Comparison of ENCODE assay signal across 8 cellular contexts in genomic region chr1:152459596-152460528, GRCh38. TPM values are rescaled to one million over a fixed set of nuclear protein-coding genes. Genes with fewer than 3 reads are reported as not detected.
A peak's percentile ranks its signal among the peaks of the same experiment; 100 is the strongest.
DNase-seq lines count a peak whose midpoint lies in the region; ATAC-seq and TF ChIP-seq lines count a peak whose summit lies in the region.

No MANE protein-coding gene starts in this region.

- peaks cover 17% of the 10 kb centered on the region for H3K27me3 Mint-ChIP-seq in activated CD8-positive, alpha-beta memory T cell treated with anti-CD3 and anti-CD28 coated beads, Interleukin-2, amount 10 ng/mL, durations not matched to agents 7 days and 5 days

- no peaks in the 10 kb centered on the region for H3K9me3 Mint-ChIP-seq in activated CD8-positive, alpha-beta memory T cell treated with anti-CD3 and anti-CD28 coated beads, Interleukin-2, amount 10 ng/mL, durations not matched to agents 7 days and 5 days (ENCODE audit: low read depth)

- no peak for TF ChIP-seq EP300 in esophagus muscularis mucosa (IDR thresholded peaks at IDR 0.05)

- CTCF ChIA-PET in activated CD8-positive, alpha-beta memory T cell treated with anti-CD3 and anti-CD28 coated beads, Interleukin-2, amount 10 ng/mL, durations not matched to agents 7 days and 5 days (lab: Charles Lee) = interaction anchor here (0.7 to 3.5 kb wide), 28 partner anchors 8 to 459 kb away, joined by 3 to 164 read pairs (median 8); partner anchors contain the start of gene S100A11

- DNase-seq in NCI-H82 treated with DMSO at 0.1 percent for 48 hours (lab: John Stamatoyannopoulos, UW; ENCODE audit: unreplicated experiment) = peak; percentile 5
- DNase-seq in activated CD8-positive, alpha-beta memory T cell treated with anti-CD3 and anti-CD28 coated beads, Interleukin-2, amount 10 ng/mL, durations not matched to agents 7 days and 5 days = peak; percentile 84
- DNase-seq in esophagus muscularis mucosa (ENCODE audit: extremely low spot score) = peak; percentile 77
- peak; percentile 5 for DNase-seq in occipital lobe (lab: John Stamatoyannopoulos, UW)

- H3K27me3 ChIP-seq in BLaER1 (no peaks in the 10 kb centered on the region), esophagus muscularis mucosa (no peaks in the 10 kb centered on the region), subcutaneous abdominal adipose tissue (ENCODE audit: control insufficient read depth in 5 of 5, insufficient read depth in 4 of 5, low read length in 5 of 5) (peaks cover 0 to 3% (median 0%) of the 10 kb centered on the region in 5 donors)

- H3K4me1 ChIP-seq in BLaER1 = peaks cover 20% of the 10 kb centered on the region
- peaks cover 0 to 9% (median 3%) of the 10 kb centered on the region in 4 donors for H3K4me1 ChIP-seq in esophagus muscularis mucosa
- peaks cover 0 to 6% (median 4%) of the 10 kb centered on the region in 5 donors for H3K4me1 ChIP-seq in subcutaneous abdominal adipose tissue (ENCODE audit: control insufficient read depth in 5 of 5, insufficient read depth in 5 of 5, low read length in 5 of 5)

- 32% methylated on average over 7 of the region's 8 CpGs for WGBS in esophagus muscularis mucosa

- H3K4me3 Mint-ChIP-seq in activated CD8-positive, alpha-beta memory T cell treated with anti-CD3 and anti-CD28 coated beads, Interleukin-2, amount 10 ng/mL, durations not matched to agents 7 days and 5 days = peak overlapping the region; percentile 57

- TF ChIP-seq CTCF in esophagus muscularis mucosa (IDR thresholded peaks at IDR 0.05) = peak; percentile 43 to 75 (median 66)

- TF ChIP-seq POLR2A in esophagus muscularis mucosa (IDR thresholded peaks at IDR 0.05; ENCODE audit: low read depth) = no peak

- peak overlapping the region; percentile 80 for H3K4me2 ChIP-seq in BLaER1

- H3K36me3 ChIP-seq in BLaER1 (no peaks in the 10 kb centered on the region), esophagus muscularis mucosa (no peaks in the 10 kb centered on the region), subcutaneous abdominal adipose tissue (ENCODE audit: control insufficient read depth in 5 of 5, insufficient read depth in 5 of 5, low read length in 5 of 5) (no peaks in the 10 kb centered on the region)

- H3K4me3 ChIP-seq in BLaER1 (peak overlapping the region; percentile 27), esophagus muscularis mucosa (peak overlapping the region in 2 of 4 donors; percentile 3 to 12), subcutaneous abdominal adipose tissue (ENCODE audit: low read depth in 1 of 5, low read length in 5 of 5) (peak overlapping the region in 4 of 5 donors; percentile 4 to 43 (median 42))

- H3K27ac ChIP-seq in BLaER1 (peak overlapping the region; percentile 70), esophagus muscularis mucosa (replicated peaks in 1 of 4) (peak overlapping the region in 1 of 4 donors; percentile 11), subcutaneous abdominal adipose tissue (ENCODE audit: low read depth, low read length) (no peak overlapping the region)

- intact Hi-C loops in esophagus muscularis mucosa (cut with DNase I) = loop anchor here (2.0 to 5.0 kb wide), 2 partner anchors 271 to 408 kb away; no protein-coding TSS in a partner anchor

- peak overlapping the region; percentile 53; the same call in 1 of the 2 replicates for H3K9ac ChIP-seq in BLaER1
- peak overlapping the region in 2 of 5 donors; percentile 13 to 57 for H3K9ac ChIP-seq in subcutaneous abdominal adipose tissue (ENCODE audit: low read length in 5 of 5)

- ATAC-seq in GM18517 (IDR thresholded peaks at IDR 0.05; ENCODE audit: unreplicated experiment) = peak; percentile 94
- ATAC-seq in HG03039 (IDR thresholded peaks at IDR 0.05; ENCODE audit: unreplicated experiment) = peak; percentile 68
- ATAC-seq in activated CD8-positive, alpha-beta memory T cell treated with anti-CD3 and anti-CD28 coated beads, Interleukin-2, amount 10 ng/mL, durations not matched to agents 7 days and 5 days = peak; percentile 86

- H3K9me3 ChIP-seq in BLaER1 = peaks cover 18% of the 10 kb centered on the region
- no peaks in the 10 kb centered on the region for H3K9me3 ChIP-seq in esophagus muscularis mucosa
- no peaks in the 10 kb centered on the region for H3K9me3 ChIP-seq in subcutaneous abdominal adipose tissue (ENCODE audit: control insufficient read depth in 5 of 5, low read length in 5 of 5)

- H3K27ac Mint-ChIP-seq in activated CD8-positive, alpha-beta memory T cell treated with anti-CD3 and anti-CD28 coated beads, Interleukin-2, amount 10 ng/mL, durations not matched to agents 7 days and 5 days = peak overlapping the region; percentile 79

- no peaks in the 10 kb centered on the region for H4K20me1 ChIP-seq in BLaER1

- no peaks in the 10 kb centered on the region for H3K36me3 Mint-ChIP-seq in activated CD8-positive, alpha-beta memory T cell treated with anti-CD3 and anti-CD28 coated beads, Interleukin-2, amount 10 ng/mL, durations not matched to agents 7 days and 5 days

- peaks cover 27% of the 10 kb centered on the region for H3K4me1 Mint-ChIP-seq in activated CD8-positive, alpha-beta memory T cell treated with anti-CD3 and anti-CD28 coated beads, Interleukin-2, amount 10 ng/mL, durations not matched to agents 7 days and 5 days

RNA-seq across cellular contexts. Expression of gene CRNN, which starts 45.8 kb away (rescaled TPM):
- not detected for total RNA-seq in activated CD8-positive, alpha-beta memory T cell treated with anti-CD3 and anti-CD28 coated beads, Interleukin-2, amount 10 ng/mL, durations not matched to agents 7 days and 5 days
- total RNA-seq in esophagus muscularis mucosa (1 to 10 TPM in 1 of 4 donors, under 1 TPM in 1, not detected in 2; 0.23 to 3.7 TPM), occipital lobe (not detected)

RNA-seq across cellular contexts. Expression of gene LCE5A, which starts 50.7 kb away (rescaled TPM):
- total RNA-seq in activated CD8-positive, alpha-beta memory T cell treated with anti-CD3 and anti-CD28 coated beads, Interleukin-2, amount 10 ng/mL, durations not matched to agents 7 days and 5 days = not detected
- total RNA-seq in esophagus muscularis mucosa (not detected), occipital lobe (not detected)

RNA-seq across cellular contexts. Expression of gene CRCT1, which starts 54.4 kb away (rescaled TPM):
- not detected for total RNA-seq in activated CD8-positive, alpha-beta memory T cell treated with anti-CD3 and anti-CD28 coated beads, Interleukin-2, amount 10 ng/mL, durations not matched to agents 7 days and 5 days
- total RNA-seq in esophagus muscularis mucosa (not detected), occipital lobe (not detected)

Comparison
In these comparisons a context has a peak if more than half of its experiments do, and no peak if none do; other contexts are left out.
1. DNase-seq: peak in every context shown above with its lines; median percentile 84 in activated CD8-positive, alpha-beta memory T cell treated with anti-CD3 and anti-CD28 coated beads, Interleukin-2, amount 10 ng/mL, durations not matched to agents 7 days and 5 days; 77 in esophagus muscularis mucosa; 5 in NCI-H82 treated with DMSO at 0.1 percent for 48 hours; 5 in occipital lobe.